ENCODE assay signal across 28 cellular contexts in genomic region chr18:61816071-61816470, GRCh38.
"Had no signal": no experiment of that assay in that cellular context is flagged by ENCODE, and none has a peak within 500 bp of the region (broad histone marks: within the 10 kb centered on the region; RNA-seq: fewer than 3 reads in every experiment).

No MANE protein-coding gene starts in this region.

- ATAC-seq: activated CD8-positive, alpha-beta memory T cell treated with anti-CD3 and anti-CD28 coated beads, Interleukin-2, amount 10 ng/mL, durations not matched to agents 7 days and 5 days; activated CD8-positive, alpha-beta T cell treated with anti-CD3 and anti-CD28 coated beads, Interleukin-2, amount 10 ng/mL, durations not matched to agents 7 days and 5 days; activated naive CD8-positive, alpha-beta T cell treated with anti-CD3 and anti-CD28 coated beads, Interleukin-2, amount 50 U/mL, for 24 hours had no signal

- DNase-seq: activated B cell treated with CpG ODN at 0.5 μM for 24 hours; activated CD4-positive, alpha-beta memory T cell treated with anti-CD3 and anti-CD28 coated beads for 36 hours; activated CD4-positive, alpha-beta T cell treated with anti-CD3 and anti-CD28 coated beads for 4 hours; activated CD4-positive, alpha-beta T cell treated with anti-CD3 and anti-CD28 coated beads, Interleukin-2, amount 10 ng/mL, durations not matched to agents 24 days and 14 days; activated CD4-positive, alpha-beta T cell treated with anti-CD3 and anti-CD28 coated beads, Interleukin-2, amount 50 U/mL, for 1 hour; activated CD4-positive, alpha-beta T cell treated with anti-CD3 and anti-CD28 coated beads, Interleukin-2, amount 50 U/mL, for 4 hours; activated CD4-positive, CD25-positive, alpha-beta regulatory T cell treated with anti-CD3 and anti-CD28 coated beads, Interleukin-2, amount 50 U/mL, for 72 hours; activated CD8-positive, alpha-beta memory T cell treated with anti-CD3 and anti-CD28 coated beads for 24 hours; activated CD8-positive, alpha-beta memory T cell treated with anti-CD3 and anti-CD28 coated beads, Interleukin-2, amount 10 ng/mL, durations not matched to agents 7 days and 5 days; activated CD8-positive, alpha-beta memory T cell treated with anti-CD3 and anti-CD28 coated beads, Interleukin-2, amount 50 U/mL, for 48 hours; activated CD8-positive, alpha-beta T cell treated with anti-CD3 and anti-CD28 coated beads, Interleukin-2, amount 10 ng/mL, durations not matched to agents 7 days and 5 days; activated effector memory CD4-positive, alpha-beta T cell treated with Interleukin-2 at 50 U/mL for 16 hours; activated gamma-delta T cell; activated naive CD4-positive, alpha-beta T cell treated with anti-CD3 and anti-CD28 coated beads, Interleukin-2, amount 10 ng/mL, durations not matched to agents 7 days and 5 days; activated naive CD4-positive, alpha-beta T cell treated with Interleukin-2 at 50 U/mL for 16 hours; activated naive CD8-positive, alpha-beta T cell treated with anti-CD3 and anti-CD28 coated beads, Interleukin-2, amount 10 ng/mL, durations not matched to agents 7 days and 5 days; activated naive CD8-positive, alpha-beta T cell treated with anti-CD3 and anti-CD28 coated beads, Interleukin-2, amount 50 U/mL, for 24 hours; activated T-cell treated with anti-CD3 and anti-CD28 coated beads, Interleukin-2, amount 50 U/mL, for 24 hours; activated T-cell treated with anti-CD3 and anti-CD28 coated beads, Interleukin-2, amount 50 U/mL, for 48 hours; amygdala; anterior cingulate cortex; central memory CD4-positive, alpha-beta T cell; T-helper 1 cell; T-helper 2 cell; T-helper 9 cell had no signal

- H3K9me3 ChIP-seq: ascending aorta had no signal

- H3K4me3 ChIP-seq: ascending aorta, cardiac muscle cell had no signal

- H3K27ac ChIP-seq: ascending aorta, cardiac muscle cell, VCaP had no signal

- H3K4me1 ChIP-seq: ascending aorta had no signal

- H3K27me3 ChIP-seq: ascending aorta, cardiac muscle cell had no signal
